Comparison of ENCODE assay signal across 20 cellular contexts in genomic region chr2:155600914-155601760, GRCh38.
DNase-seq lines count a peak whose midpoint lies in the region; ATAC-seq, FAIRE-seq and TF ChIP-seq lines count a peak whose summit lies in the region.
"Had no signal": no experiment of that assay in that cellular context is flagged by ENCODE, and none has a peak within 500 bp of the region (broad histone marks: within the 10 kb centered on the region; RNA-seq: fewer than 3 reads in every experiment).

No MANE protein-coding gene starts in this region.

- no peak overlapping the region for H2AK5ac ChIP-seq in neuronal stem cell (ENCODE audit: low read depth, low read length)

- intact Hi-C loops in aorta (cut with DNase I) = no loop called here

- no peaks in the 10 kb centered on the region for H3K27me3 ChIP-seq in neuronal stem cell (ENCODE audit: control insufficient read depth in 3 of 3, insufficient read depth in 3 of 3, low read depth in 1 of 3, low read length in 3 of 3)
- H3K27me3 ChIP-seq in aorta (ENCODE audit: control insufficient read depth in 1 of 2, insufficient read depth in 2 of 2, low read length in 1 of 2) = no peaks in the 10 kb centered on the region
- H3K27me3 ChIP-seq: BLaER1 had no signal

- no peak overlapping the region for H3K9ac ChIP-seq in neuronal stem cell (ENCODE audit: low read depth, low read length, poor library complexity)
- H3K9ac ChIP-seq: BLaER1 had no signal

- no peak for TF ChIP-seq CTCF in D721Med (IDR thresholded peaks at IDR 0.05; ENCODE audit: insufficient read depth, missing control alignments)

- no peaks in the 10 kb centered on the region for H3K36me3 Mint-ChIP-seq in activated naive CD8-positive, alpha-beta T cell treated with anti-CD3 and anti-CD28 coated beads, Interleukin-2, amount 50 U/mL, for 24 hours (ENCODE audit: low read depth)
- H3K36me3 Mint-ChIP-seq in activated naive CD8-positive, alpha-beta T cell treated with anti-CD3 and anti-CD28 coated beads for 36 hours = no peaks in the 10 kb centered on the region
- H3K36me3 Mint-ChIP-seq in stimulated activated effector memory CD8-positive, alpha-beta T cell treated with anti-CD3 and anti-CD28 coated beads, Interleukin-12 subunit alpha, Interleukin-12 subunit beta, amount 100 ng/mL, for 72 hours = no peaks in the 10 kb centered on the region
- H3K36me3 Mint-ChIP-seq: CD14-positive monocyte; CD4-positive, alpha-beta memory T cell had no signal

- H3K4me3 Mint-ChIP-seq in activated naive CD8-positive, alpha-beta T cell treated with anti-CD3 and anti-CD28 coated beads, Interleukin-2, amount 50 U/mL, for 24 hours = no peak overlapping the region
- no peak overlapping the region for H3K4me3 Mint-ChIP-seq in activated naive CD8-positive, alpha-beta T cell treated with anti-CD3 and anti-CD28 coated beads for 36 hours
- no peak overlapping the region for H3K4me3 Mint-ChIP-seq in stimulated activated effector memory CD8-positive, alpha-beta T cell treated with anti-CD3 and anti-CD28 coated beads, Interleukin-12 subunit alpha, Interleukin-12 subunit beta, amount 100 ng/mL, for 72 hours
- H3K4me3 Mint-ChIP-seq: CD4-positive, alpha-beta memory T cell had no signal

- H3K18ac ChIP-seq in neuronal stem cell (ENCODE audit: low read length) = peak overlapping the region; percentile 76

- no peaks in the 10 kb centered on the region for H3K27me3 Mint-ChIP-seq in activated naive CD8-positive, alpha-beta T cell treated with anti-CD3 and anti-CD28 coated beads, Interleukin-2, amount 50 U/mL, for 24 hours
- no peaks in the 10 kb centered on the region for H3K27me3 Mint-ChIP-seq in activated naive CD8-positive, alpha-beta T cell treated with anti-CD3 and anti-CD28 coated beads for 36 hours
- H3K27me3 Mint-ChIP-seq: CD4-positive, alpha-beta memory T cell had no signal

- H3K9me3 ChIP-seq in neuronal stem cell (replicated peaks in 1 of 2; ENCODE audit: control insufficient read depth in 2 of 2, insufficient read depth in 1 of 2, low read depth in 1 of 2, low read length in 2 of 2) (no peaks in the 10 kb centered on the region), aorta (ENCODE audit: control insufficient read depth, low read length) (no peaks in the 10 kb centered on the region)
- H3K9me3 ChIP-seq: BLaER1, HAP-1 had no signal

- H3K23ac ChIP-seq in neuronal stem cell (ENCODE audit: low read depth, low read length, poor library complexity) = no peak overlapping the region

- no peak overlapping the region for H3K27ac ChIP-seq in neuronal stem cell (replicated peaks; ENCODE audit: low read length)
- no peak overlapping the region for H3K27ac ChIP-seq in aorta (ENCODE audit: low read depth in 1 of 2, low read length in 2 of 2)
- H3K27ac ChIP-seq: 22Rv1, A549, BLaER1 had no signal

- no peak overlapping the region for H2BK15ac ChIP-seq in neuronal stem cell (ENCODE audit: low read length)

- no CpG with 5 or more reads among the region's 10 CpGs for WGBS in neuronal stem cell (ENCODE audit: extremely low coverage in 2 of 2, insufficient read length in 2 of 2, insufficient replicate concordance in 1 of 2), 2 donors
- 84 to 87% methylated on average over 10 of the region's 10 CpGs for WGBS in aorta, 2 donors

- H4K8ac ChIP-seq in neuronal stem cell (ENCODE audit: low read depth, low read length) = peak overlapping the region; percentile 43

- no peak overlapping the region for H3K4me2 ChIP-seq in neuronal stem cell (ENCODE audit: insufficient read depth, low read length, poor library complexity, severe bottlenecking)
- H3K4me2 ChIP-seq: A549, BLaER1 had no signal

- H3K36me3 ChIP-seq in neuronal stem cell (replicated peaks in 1 of 2; ENCODE audit: control insufficient read depth in 2 of 2, insufficient read depth in 2 of 2, low read length in 2 of 2) = no peaks in the 10 kb centered on the region
- H3K36me3 ChIP-seq in aorta (ENCODE audit: control insufficient read depth in 1 of 2, insufficient read depth in 2 of 2, low read length in 1 of 2) = no peaks in the 10 kb centered on the region
- H3K36me3 ChIP-seq: BLaER1, HAP-1 had no signal

- no peak overlapping the region for H2AFZ ChIP-seq in neuronal stem cell (ENCODE audit: low read length)

- no peak overlapping the region for H3K4ac ChIP-seq in neuronal stem cell (ENCODE audit: low read length)

- H3K4me3 ChIP-seq in neuronal stem cell (ENCODE audit: low read length in 2 of 2) (peak overlapping the region in 1 of 2 donors; percentile 12), aorta (ENCODE audit: low read length in 2 of 2) (no peak overlapping the region)
- H3K4me3 ChIP-seq: A549, BLaER1, GM12878, HAP-1 had no signal

- no peak for FAIRE-seq in D721Med (lab: Jason Lieb, UNC)
- FAIRE-seq: A549, GM12878, HTR-8/SVneo had no signal

- H3K79me1 ChIP-seq in neuronal stem cell (ENCODE audit: low read depth, low read length) = no peaks in the 10 kb centered on the region

- H2BK12ac ChIP-seq in neuronal stem cell (ENCODE audit: low read length) = no peak overlapping the region

- H3K27ac Mint-ChIP-seq in activated naive CD8-positive, alpha-beta T cell treated with anti-CD3 and anti-CD28 coated beads, Interleukin-2, amount 50 U/mL, for 24 hours = no peak overlapping the region
- H3K27ac Mint-ChIP-seq in activated naive CD8-positive, alpha-beta T cell treated with anti-CD3 and anti-CD28 coated beads for 36 hours = no peak overlapping the region
- no peak overlapping the region for H3K27ac Mint-ChIP-seq in stimulated activated effector memory CD8-positive, alpha-beta T cell treated with anti-CD3 and anti-CD28 coated beads, Interleukin-12 subunit alpha, Interleukin-12 subunit beta, amount 100 ng/mL, for 72 hours
- H3K27ac Mint-ChIP-seq: CD4-positive, alpha-beta memory T cell had no signal

- no peak for DNase-seq in activated naive CD8-positive, alpha-beta T cell treated with anti-CD3 and anti-CD28 coated beads, Interleukin-2, amount 50 U/mL, for 24 hours
- DNase-seq in activated naive CD8-positive, alpha-beta T cell treated with anti-CD3 and anti-CD28 coated beads for 36 hours = no peak
- no peak for DNase-seq in neuronal stem cell (ENCODE audit: low spot score)
- no peak for DNase-seq in stimulated activated effector memory CD8-positive, alpha-beta T cell treated with anti-CD3 and anti-CD28 coated beads, Interleukin-12 subunit alpha, Interleukin-12 subunit beta, amount 100 ng/mL, for 72 hours (ENCODE audit: low spot score in 2 of 2)
- DNase-seq in aorta = peak in 1 of 2 donors; percentile 26
- DNase-seq in D721Med (ENCODE audit: insufficient read length, low spot score) = no peak
- no peak for DNase-seq in ACHN
- DNase-seq: CD4-positive, alpha-beta memory T cell; DMS53; DND-41; EL; IMR-90 had no signal

- no peak overlapping the region for H2BK120ac ChIP-seq in neuronal stem cell (ENCODE audit: low read depth, low read length)

- no peaks in the 10 kb centered on the region for H3K4me1 Mint-ChIP-seq in activated naive CD8-positive, alpha-beta T cell treated with anti-CD3 and anti-CD28 coated beads, Interleukin-2, amount 50 U/mL, for 24 hours
- H3K4me1 Mint-ChIP-seq in activated naive CD8-positive, alpha-beta T cell treated with anti-CD3 and anti-CD28 coated beads for 36 hours = no peaks in the 10 kb centered on the region
- no peaks in the 10 kb centered on the region for H3K4me1 Mint-ChIP-seq in stimulated activated effector memory CD8-positive, alpha-beta T cell treated with anti-CD3 and anti-CD28 coated beads, Interleukin-12 subunit alpha, Interleukin-12 subunit beta, amount 100 ng/mL, for 72 hours
- H3K4me1 Mint-ChIP-seq: CD14-positive monocyte; CD4-positive, alpha-beta memory T cell had no signal

- no peak overlapping the region for H4K91ac ChIP-seq in neuronal stem cell (ENCODE audit: low read depth, low read length, poor library complexity)

- H2BK5ac ChIP-seq in neuronal stem cell (ENCODE audit: low read length) = no peak overlapping the region

- peak; percentile 28 for ATAC-seq in activated naive CD8-positive, alpha-beta T cell treated with anti-CD3 and anti-CD28 coated beads, Interleukin-2, amount 50 U/mL, for 24 hours
- ATAC-seq in stimulated activated effector memory CD8-positive, alpha-beta T cell treated with anti-CD3 and anti-CD28 coated beads, Interleukin-12 subunit alpha, Interleukin-12 subunit beta, amount 100 ng/mL, for 72 hours = peak; percentile 37
- peak; percentile 33 for ATAC-seq in aorta (ENCODE audit: low FRiP score)
- ATAC-seq in HG02642 (IDR thresholded peaks at IDR 0.05; ENCODE audit: poor library complexity, unreplicated experiment) = no peak
- ATAC-seq: A549, GM12878 had no signal

- no peaks in the 10 kb centered on the region for H3K4me1 ChIP-seq in neuronal stem cell (ENCODE audit: control insufficient read depth in 2 of 2, insufficient read depth in 1 of 2, low read depth in 1 of 2, low read length in 2 of 2)
- no peaks in the 10 kb centered on the region for H3K4me1 ChIP-seq in aorta (ENCODE audit: control insufficient read depth in 1 of 2, insufficient read depth in 2 of 2, low read length in 2 of 2)
- H3K4me1 ChIP-seq: A549, BLaER1, HAP-1 had no signal

- in situ Hi-C loops in ACHN (cut with HindIII; ENCODE audit: low pct_ligation_motif_present, low pct_unique_long_range_greater_than_20kb, low sequenced_read_pairs) = no loop called here

- peaks cover 7% of the 10 kb centered on the region for H3K9me3 Mint-ChIP-seq in activated naive CD8-positive, alpha-beta T cell treated with anti-CD3 and anti-CD28 coated beads, Interleukin-2, amount 50 U/mL, for 24 hours
- H3K9me3 Mint-ChIP-seq in activated naive CD8-positive, alpha-beta T cell treated with anti-CD3 and anti-CD28 coated beads for 36 hours = peaks cover 4% of the 10 kb centered on the region
- peaks cover 3% of the 10 kb centered on the region for H3K9me3 Mint-ChIP-seq in stimulated activated effector memory CD8-positive, alpha-beta T cell treated with anti-CD3 and anti-CD28 coated beads, Interleukin-12 subunit alpha, Interleukin-12 subunit beta, amount 100 ng/mL, for 72 hours

- peak overlapping the region; percentile 38 for H3K14ac ChIP-seq in neuronal stem cell (ENCODE audit: low read length)
